ENCODE assay signal across 8 cellular contexts in genomic region chr18:48929951-48930713, GRCh38. TPM values are rescaled to one million over a fixed set of nuclear protein-coding genes. Genes with fewer than 3 reads are reported as not detected.
A peak's percentile ranks its signal among the peaks of the same experiment; 100 is the strongest.
DNase-seq lines count a peak whose midpoint lies in the region; ATAC-seq, FAIRE-seq and TF ChIP-seq lines count a peak whose summit lies in the region.

No MANE protein-coding gene starts in this region.

- 1% methylated on average over 11 of the region's 20 CpGs for WGBS in HepG2 (ENCODE audit: low lambda C conversion rate)

- H3K27me3 Mint-ChIP-seq in activated T-cell treated with anti-CD3 and anti-CD28 coated beads, Interleukin-2, amount 50 U/mL, for 24 hours, result no peaks in the 10 kb centered on the region
- H3K27me3 Mint-ChIP-seq in type B pancreatic cell, result no peaks in the 10 kb centered on the region

- H3K4me2 ChIP-seq in HepG2 (ENCODE audit: low read depth, low read length), result peak overlapping the region; percentile 80

- no peaks in the 10 kb centered on the region for H3K9me3 ChIP-seq in HepG2 (ENCODE audit: low read length)

- no peak for TF ChIP-seq CTCF in astrocyte of the spinal cord (IDR thresholded peaks at IDR 0.05; ENCODE audit: low read depth, low read length)
- TF ChIP-seq CTCF in HepG2 (CRISPR knock-in tag; IDR thresholded peaks at IDR 0.05), result peak; percentile 16; the same call in 1 of the 2 replicates
- TF ChIP-seq CTCF in type B pancreatic cell (conservative IDR thresholded peaks at IDR 0.05), result no peak

- H3K9ac ChIP-seq in HepG2 (ENCODE audit: insufficient read depth, low read depth, low read length), result peak overlapping the region; percentile 75

- no peaks in the 10 kb centered on the region for H3K9me3 Mint-ChIP-seq in activated T-cell treated with anti-CD3 and anti-CD28 coated beads, Interleukin-2, amount 50 U/mL, for 24 hours
- no peaks in the 10 kb centered on the region for H3K9me3 Mint-ChIP-seq in type B pancreatic cell

- no peak overlapping the region for H2AFZ ChIP-seq in HepG2 (ENCODE audit: low read length)

- H3K4me3 ChIP-seq in astrocyte of the spinal cord (ENCODE audit: low read depth, low read length) (no peak overlapping the region), HepG2 (replicated peaks in 1 of 3; ENCODE audit: insufficient read depth in 1 of 3, low read depth in 2 of 3, low read length in 3 of 3) (peak overlapping the region; percentile 41 to 69 (median 44); a peak in 5 of 6 replicates)

- H3K36me3 Mint-ChIP-seq in activated T-cell treated with anti-CD3 and anti-CD28 coated beads, Interleukin-2, amount 50 U/mL, for 24 hours (ENCODE audit: low read depth), result peaks cover 5% of the 10 kb centered on the region
- peaks cover 14% of the 10 kb centered on the region for H3K36me3 Mint-ChIP-seq in type B pancreatic cell

- TF ChIP-seq EP300 in HepG2 (IDR thresholded peaks at IDR 0.05; ENCODE audit: low read depth in 2 of 2, low read length in 2 of 2), result peak; percentile 67 to 94; a peak in 3 of 4 replicates
- peak; percentile 48; the same call in 1 of the 2 replicates for TF ChIP-seq EP300 in HepG2 (CRISPR knock-in tag; IDR thresholded peaks at IDR 0.05; ENCODE audit: borderline replicate concordance)

- peak; percentile 55 to 61; a peak in 3 of 4 replicates for TF ChIP-seq POLR2A in HepG2 (IDR thresholded peaks at IDR 0.05; ENCODE audit: insufficient read depth in 1 of 2, low read depth in 2 of 2, low read length in 2 of 2)

- H3K27ac Mint-ChIP-seq in activated T-cell treated with anti-CD3 and anti-CD28 coated beads, Interleukin-2, amount 50 U/mL, for 24 hours, result peak overlapping the region; percentile 63
- H3K27ac Mint-ChIP-seq in type B pancreatic cell, result peak overlapping the region; percentile 92

- no peak for TF ChIP-seq RAD21 in HepG2 (CRISPR knock-in tag; IDR thresholded peaks at IDR 0.05)

- no peak for DNase-seq in activated T-cell treated with anti-CD3 and anti-CD28 coated beads, Interleukin-2, amount 50 U/mL, for 24 hours
- DNase-seq in activated T-cell treated with anti-CD3 and anti-CD28 coated beads, Interleukin-2, amount 50 U/mL, for 48 hours, result no peak
- DNase-seq in astrocyte of the spinal cord (ENCODE audit: low read depth, low spot score), result peak; percentile 72
- DNase-seq in HepG2 (ENCODE audit: low spot score), result peak; percentile 99
- DNase-seq in type B pancreatic cell (ENCODE audit: extremely low spot score, unreplicated experiment), result no peak
- no peak for DNase-seq in stimulated activated naive CD4-positive, alpha-beta T cell treated with Interleukin-2 at 50 U/mL for 16 hours (lab: John Stamatoyannopoulos, UW)
- no peak for DNase-seq in NCI-H2196 (lab: John Stamatoyannopoulos, UW; ENCODE audit: unreplicated experiment)
- DNase-seq in DMS 273 (lab: John Stamatoyannopoulos, UW; ENCODE audit: unreplicated experiment), result no peak

- in situ Hi-C loops in astrocyte of the spinal cord (cut with HindIII; ENCODE audit: low sequenced_read_pairs), result no loop called here
- in situ Hi-C loops in HepG2 (cut with HindIII; ENCODE audit: extremely low pct_ligation_motif_present, low pct_unique_long_range_greater_than_20kb), result no loop called here

- peak; percentile 100 for FAIRE-seq in HepG2 (lab: Jason Lieb, UNC)

- H3K27ac ChIP-seq in HepG2 (ENCODE audit: extremely low read length, insufficient read depth, low read length), result peak overlapping the region; percentile 89

- POLR2A ChIA-PET in HepG2 (lab: Yijun Ruan, JAX), result interaction anchor here (0.9 to 5.2 kb wide), 11 partner anchors 10 to 148 kb away, joined by 3 to 79 read pairs (median 6); no protein-coding TSS in a partner anchor

- intact Hi-C loops in HepG2 (cut with micrococcal nuclease; ENCODE audit: unreplicated experiment), result loop anchor here (1.0 kb wide), 3 partner anchors 12 to 28 kb away; no protein-coding TSS in a partner anchor

- CTCF ChIA-PET in HepG2 (lab: Yijun Ruan, JAX; ENCODE audit: low intra/inter-chr PET ratio, low total read pairs), result no interaction called here

- ATAC-seq in HepG2, result peak; percentile 90

- H3K4me3 Mint-ChIP-seq in activated T-cell treated with anti-CD3 and anti-CD28 coated beads, Interleukin-2, amount 50 U/mL, for 24 hours, result no peak overlapping the region
- H3K4me3 Mint-ChIP-seq in type B pancreatic cell, result peak overlapping the region; percentile 80

- no TSS peak for BruUV-seq in HepG2 (replicated peaks; lab: Mats Ljungman, UMichigan)

- no peaks in the 10 kb centered on the region for H3K27me3 ChIP-seq in HepG2 (ENCODE audit: control insufficient read depth in 1 of 2, insufficient read depth in 2 of 2, low read length in 2 of 2)

- H3K4me1 Mint-ChIP-seq in activated T-cell treated with anti-CD3 and anti-CD28 coated beads, Interleukin-2, amount 50 U/mL, for 24 hours (ENCODE audit: low read depth), result peaks cover 95% of the 10 kb centered on the region
- H3K4me1 Mint-ChIP-seq in type B pancreatic cell (ENCODE audit: unreplicated experiment), result peaks cover 78% of the 10 kb centered on the region

- H3K4me1 ChIP-seq in HepG2 (ENCODE audit: insufficient read depth, low read length), result peaks cover 98% of the 10 kb centered on the region

- peaks cover 0 to 13% of the 10 kb centered on the region in 2 experiments; a peak in 3 of 5 replicates for H3K36me3 ChIP-seq in HepG2 (replicated peaks in 1 of 2; ENCODE audit: control insufficient read depth in 1 of 2, insufficient read depth in 2 of 2, low read length in 2 of 2)

- H3K79me2 ChIP-seq in HepG2 (ENCODE audit: insufficient read depth, low read length), result peaks cover 90% of the 10 kb centered on the region

- peaks cover 41% of the 10 kb centered on the region for H4K20me1 ChIP-seq in HepG2 (ENCODE audit: insufficient read depth, low read length)

TF ChIP-seq in HepG2, 621 proteins besides CTCF, POLR2A, EP300 and RAD21 (continues in another document):
- TF ChIP-seq SOX5 (CRISPR knock-in tag; IDR thresholded peaks at IDR 0.05; ENCODE audit: borderline replicate concordance), result peak; percentile 64; the same call in 1 of the 2 replicates
- no peak for TF ChIP-seq PAF1 (CRISPR knock-in tag; IDR thresholded peaks at IDR 0.05)
- no peak for TF ChIP-seq ZNF180 (CRISPR knock-in tag; IDR thresholded peaks at IDR 0.05; ENCODE audit: borderline replicate concordance, low read depth)
- 0 out of 2 replicates have a peak, but pooled peaks have one; percentile 39 for TF ChIP-seq SMAD1 (CRISPR knock-in tag; IDR thresholded peaks at IDR 0.05; ENCODE audit: borderline replicate concordance, low read depth)
- no peak for TF ChIP-seq ZBTB2 (CRISPR knock-in tag; IDR thresholded peaks at IDR 0.05; ENCODE audit: low read depth)
- TF ChIP-seq KDM6A (CRISPR knock-in tag; IDR thresholded peaks at IDR 0.05; ENCODE audit: low read depth), result no peak
- no peak for TF ChIP-seq ZSCAN21 (CRISPR knock-in tag; IDR thresholded peaks at IDR 0.05; ENCODE audit: borderline replicate concordance)
- TF ChIP-seq ZSCAN9 (CRISPR knock-in tag; IDR thresholded peaks at IDR 0.05; ENCODE audit: borderline replicate concordance), result no peak; the same call in 1 of the 2 replicates
- no peak for TF ChIP-seq ZFYVE20 (CRISPR knock-in tag; IDR thresholded peaks at IDR 0.05; ENCODE audit: borderline replicate concordance, low read depth)
- no peak for TF ChIP-seq RBM22 (optimal IDR thresholded peaks at IDR 0.05; ENCODE audit: low read length)

RNA-seq across cellular contexts. Expression of gene SMAD7, which starts 20.6 kb away (rescaled TPM):
- total RNA-seq in HepG2 (2016; rRNA removed; fragmentation: Illumina TruSeq; extraction: Trizol), result 18.7 and 24.7 TPM in 2 replicates
- 3.3 TPM in 2 replicates for total RNA-seq in HepG2 (2016; cell fraction: cytosol; rRNA removed; fragmentation: Illumina TruSeq; extraction: Trizol; ENCODE audit: low read depth)
- total RNA-seq in HepG2 (2016; cell fraction: insoluble cytoplasmic fraction; rRNA removed; fragmentation: Illumina TruSeq; extraction: Trizol), result 17.7 and 26.0 TPM in 2 replicates
- total RNA-seq in HepG2 (2016; cell fraction: membrane; rRNA removed; fragmentation: Illumina TruSeq; extraction: Trizol), result 12.5 and 14.2 TPM in 2 replicates
- total RNA-seq in HepG2 (2016; cell fraction: nucleus; rRNA removed; fragmentation: Illumina TruSeq; extraction: Trizol), result 22.7 and 23.8 TPM in 2 replicates
- 15.8 and 17.4 TPM in 2 replicates for polyA plus RNA-seq in HepG2 (2011; rRNA removed)
- polyA plus RNA-seq in HepG2 (2011; cell fraction: cytosol; rRNA removed), result 15.1 and 16.9 TPM in 2 replicates
- polyA plus RNA-seq in HepG2 (2011; cell fraction: nucleus; rRNA removed), result 16.5 and 25.6 TPM in 2 replicates
- 5.6 and 8.5 TPM in 2 replicates for polyA plus RNA-seq in HepG2 (2012)
- polyA plus RNA-seq in HepG2 (2016; cell fraction: cytosol; fragmentation: Illumina TruSeq; extraction: Trizol; ENCODE audit: low read depth), result 1.4 and 2.1 TPM in 2 replicates
- 15.7 and 17.1 TPM in 2 replicates for polyA plus RNA-seq in HepG2 (2016; cell fraction: insoluble cytoplasmic fraction; fragmentation: Illumina TruSeq; extraction: Trizol; ENCODE audit: low read depth)
- polyA plus RNA-seq in HepG2 (2016; cell fraction: membrane; fragmentation: Illumina TruSeq; extraction: Trizol; ENCODE audit: low read depth), result 4.9 TPM in 2 replicates
- polyA plus RNA-seq in HepG2 (2016; cell fraction: nucleus; fragmentation: Illumina TruSeq; extraction: Trizol; ENCODE audit: insufficient read depth, low read depth), result 40.0 and 43.9 TPM in 2 replicates
- polyA minus RNA-seq in HepG2 (2011; rRNA and poly(A)+ RNA removed; ENCODE audit: low replicate concordance), result 38.7 and 47.8 TPM in 2 replicates
- 11.5 and 17.8 TPM in 2 replicates for polyA minus RNA-seq in HepG2 (2011; cell fraction: cytosol; rRNA and poly(A)+ RNA removed)
- 14.8 and 26.3 TPM in 2 replicates for polyA minus RNA-seq in HepG2 (2011; cell fraction: nucleus; rRNA and poly(A)+ RNA removed)
- 17.8 and 30.9 TPM in 2 replicates for total RNA-seq in type B pancreatic cell (ENCODE audit: low replicate concordance)

Comparison
In these comparisons a context has a peak if more than half of its experiments do, and no peak if none do; other contexts are left out.
1. DNase-seq: peak in astrocyte of the spinal cord (single experiment) and HepG2 (single experiment); none in activated T-cell treated with anti-CD3 and anti-CD28 coated beads, Interleukin-2, amount 50 U/mL, for 24 hours (single experiment), activated T-cell treated with anti-CD3 and anti-CD28 coated beads, Interleukin-2, amount 50 U/mL, for 48 hours (0 of 2), type B pancreatic cell (single experiment), stimulated activated naive CD4-positive, alpha-beta T cell treated with Interleukin-2 at 50 U/mL for 16 hours (single experiment), NCI-H2196 (single experiment) and DMS 273 (single experiment).